8 cellular contexts compared by ENCODE assay signal in the genomic region with DNA sequence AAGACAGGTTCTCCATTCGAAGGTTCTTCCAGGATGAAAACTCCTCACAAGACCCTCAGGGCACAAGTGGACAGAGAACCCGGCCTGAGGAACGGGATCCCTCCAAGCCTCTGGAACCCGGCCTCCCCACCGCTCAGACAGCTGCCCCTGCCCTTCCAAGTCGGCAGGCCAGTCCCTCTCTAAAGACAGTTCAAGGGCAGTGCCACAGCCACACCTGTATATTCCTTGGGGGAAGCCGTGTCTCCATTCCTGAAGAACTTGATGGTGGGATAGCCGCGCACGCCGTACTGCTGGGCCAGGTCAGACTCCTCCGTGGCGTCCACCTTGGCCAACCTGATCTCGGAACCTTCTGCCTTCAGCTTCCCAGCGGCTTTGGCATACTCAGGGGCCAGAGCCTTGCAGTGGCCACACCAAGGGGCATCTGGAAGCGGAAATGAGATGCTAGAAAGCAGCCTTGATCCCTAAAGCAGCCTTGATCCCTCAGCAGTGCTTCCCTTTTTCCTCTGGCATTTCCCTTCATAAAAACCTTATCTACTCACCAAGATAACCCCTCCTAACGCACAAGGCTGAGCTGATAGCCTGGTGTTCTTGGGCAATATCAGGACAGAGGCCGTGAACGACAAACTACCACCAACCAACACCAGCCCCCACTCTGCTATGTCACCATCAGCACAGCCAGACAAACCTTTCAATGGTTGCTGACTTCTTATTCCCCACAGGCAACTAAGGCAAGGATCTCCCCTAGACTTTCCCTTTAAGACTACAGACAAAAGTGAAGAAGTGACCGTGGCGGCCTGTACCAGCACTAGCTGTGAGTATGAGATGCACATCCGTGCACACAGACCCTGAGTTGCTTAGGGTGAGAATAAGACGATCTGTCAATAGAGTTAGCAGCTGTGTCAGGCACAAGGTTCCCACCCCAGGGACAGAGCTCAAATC. TPM values are rescaled to one million over a fixed set of nuclear protein-coding genes. Genes with fewer than 3 reads are reported as not detected.
DNase-seq lines count a peak whose midpoint lies in the region; ATAC-seq, FAIRE-seq and TF ChIP-seq lines count a peak whose summit lies in the region.

No MANE protein-coding gene starts in this region.

- CTCF ChIA-PET in GM12878 (lab: Yijun Ruan, JAX) = interaction anchor here (0.7 to 1.4 kb wide), 3 partner anchors 10 to 124 kb away, joined by 3 to 5 read pairs (median 4); partner anchors contain the start of gene MCRIP1

- peak; percentile 86 for FAIRE-seq in GM12878 (lab: Jason Lieb, UNC)

- peak overlapping the region in 1 of 2 experiments; percentile 93 for H3K14ac ChIP-seq in mesenchymal stem cell (ENCODE audit: low read length in 2 of 2)

- intact Hi-C loops in GM12878 (cut with micrococcal nuclease; ENCODE audit: unreplicated experiment) = no loop called here

- no peak for TF ChIP-seq RAD21 in GM12878 (IDR thresholded peaks at IDR 0.05; ENCODE audit: insufficient read depth, low read depth, low read length)

- H3K79me2 ChIP-seq in GM12878 (ENCODE audit: control insufficient read depth, insufficient read depth, low read length) = peaks cover 69% of the 10 kb centered on the region

- peaks cover 23% of the 10 kb centered on the region for H3K4me1 ChIP-seq in GM12878 (ENCODE audit: control insufficient read depth, insufficient read depth, low read length)
- peaks cover 35% of the 10 kb centered on the region for H3K4me1 ChIP-seq in mesenchymal stem cell (ENCODE audit: control insufficient read depth, insufficient read depth, low read depth, low read length)

- H4K8ac ChIP-seq in mesenchymal stem cell (ENCODE audit: low read length) = no peak overlapping the region

- peak overlapping the region; percentile 39 for H2AK5ac ChIP-seq in mesenchymal stem cell (ENCODE audit: low read length, severe bottlenecking)

- no peaks in the 10 kb centered on the region for H3K9me3 Mint-ChIP-seq in stimulated activated naive CD8-positive, alpha-beta T cell treated with anti-CD3 and anti-CD28 coated beads, Interleukin-15, Interleukin-2, amounts not matched to agents 100 ng/mL and 50 ng/mL, for 24 hours

- POLR2A ChIA-PET in GM12878 (lab: Charles Lee) = interaction anchor here (0.5 to 1.9 kb wide), 3 partner anchors 10 to 131 kb away, joined by 3 to 15 read pairs (median 10); partner anchors contain the start of gene MCRIP1

- H3K27me3 Mint-ChIP-seq in stimulated activated naive CD8-positive, alpha-beta T cell treated with anti-CD3 and anti-CD28 coated beads, Interleukin-15, Interleukin-2, amounts not matched to agents 100 ng/mL and 50 ng/mL, for 24 hours = peaks cover 3% of the 10 kb centered on the region

- in situ Hi-C loops in GM12878 (cut with MboI) = no loop called here

- no peak for TF ChIP-seq CTCF in GM12878 (IDR thresholded peaks at IDR 0.05 in 2 of 3, conservative IDR thresholded peaks at IDR 0.05 in 1 of 3; ENCODE audit: control insufficient read depth in 2 of 3, extremely low read depth in 1 of 3, insufficient read depth in 1 of 3, low read depth in 3 of 3, low read length in 3 of 3)

- H3K36me3 ChIP-seq in GM12878 (ENCODE audit: control insufficient read depth in 2 of 2, insufficient read depth in 2 of 2, low read length in 1 of 2) (peaks cover 11 to 35% of the 10 kb centered on the region in 2 experiments), mesenchymal stem cell (ENCODE audit: control insufficient read depth in 1 of 2, insufficient read depth in 2 of 2, low read depth in 1 of 2, low read length in 2 of 2) (peaks cover 50 to 59% of the 10 kb centered on the region in 2 experiments)

- H2BK5ac ChIP-seq in mesenchymal stem cell (ENCODE audit: low read depth, low read length, poor library complexity, severe bottlenecking) = peak overlapping the region; percentile 58

- H3K4me3 Mint-ChIP-seq in stimulated activated naive CD8-positive, alpha-beta T cell treated with anti-CD3 and anti-CD28 coated beads, Interleukin-15, Interleukin-2, amounts not matched to agents 100 ng/mL and 50 ng/mL, for 24 hours = peak overlapping the region; percentile 97

- BruUV-seq in GM12878 (replicated peaks; lab: Mats Ljungman, UMichigan) = TSS peak; percentile 74

- WGBS in GM12878 (ENCODE audit: insufficient coverage, insufficient replicate concordance, low lambda C conversion rate, missing lambda C conversion rate) = 61% methylated on average over 23 of the region's 23 CpGs
- 66% methylated on average over 23 of the region's 23 CpGs for WGBS in mesenchymal stem cell

- peak overlapping the region; percentile 40 to 79 for H3K18ac ChIP-seq in mesenchymal stem cell (ENCODE audit: low read depth in 1 of 2, low read length in 2 of 2)

- H4K91ac ChIP-seq in mesenchymal stem cell (ENCODE audit: low read length) = peak overlapping the region; percentile 88

- H3K9ac ChIP-seq in GM12878 (ENCODE audit: control insufficient read depth, insufficient read depth, low read length) (peak overlapping the region; percentile 99), mesenchymal stem cell (ENCODE audit: low read length) (peak overlapping the region; percentile 93)

- H2BK120ac ChIP-seq in mesenchymal stem cell (ENCODE audit: low read depth, low read length) = peak overlapping the region; percentile 95

- H2AFZ ChIP-seq in GM12878 (ENCODE audit: control insufficient read depth, low read depth, low read length) = no peak overlapping the region
- no peak overlapping the region for H2AFZ ChIP-seq in mesenchymal stem cell (ENCODE audit: low read depth, low read length)

- H4K20me1 ChIP-seq in GM12878 (ENCODE audit: control insufficient read depth, insufficient read depth) = peaks cover 3% of the 10 kb centered on the region; the same call in 1 of the 2 replicates

- H2BK15ac ChIP-seq in mesenchymal stem cell (ENCODE audit: low read depth, poor library complexity, severe bottlenecking) = no peak overlapping the region

- H3K4me1 Mint-ChIP-seq in stimulated activated naive CD8-positive, alpha-beta T cell treated with anti-CD3 and anti-CD28 coated beads, Interleukin-15, Interleukin-2, amounts not matched to agents 100 ng/mL and 50 ng/mL, for 24 hours (ENCODE audit: low read depth) = peaks cover 56% of the 10 kb centered on the region

- H3K27ac ChIP-seq in GM12878 (ENCODE audit: control insufficient read depth, insufficient read depth) (peak overlapping the region; percentile 87), mesenchymal stem cell (ENCODE audit: low read length, poor library complexity, severe bottlenecking) (peak overlapping the region; percentile 68)

- SMC1A ChIA-PET in GM12878 (lab: Charles Lee; ENCODE audit: uncharacterized antibody, unreplicated experiment) = interaction anchor here (0.8 to 1.5 kb wide), 3 partner anchors 26 to 179 kb away, joined by 3 to 6 read pairs (median 3); partner anchors contain the start of gene MCRIP1

- no peak for ATAC-seq in stimulated activated naive CD8-positive, alpha-beta T cell treated with anti-CD3 and anti-CD28 coated beads, Interleukin-15, Interleukin-2, amounts not matched to agents 100 U/mL and 50 U/mL, for 24 hours
- ATAC-seq in GM12878 = no peak
- no peak for ATAC-seq in esophagus mucosa

- H3K4me3 ChIP-seq in GM12878 = peak overlapping the region; percentile 100
- H3K4me3 ChIP-seq in mesenchymal stem cell (ENCODE audit: insufficient read depth in 1 of 2, low read depth in 1 of 2, low read length in 2 of 2) = peak overlapping the region; percentile 77 to 93

- RAD21 ChIA-PET in GM12878 (lab: Charles Lee; ENCODE audit: unreplicated experiment) = no interaction called here

- TF ChIP-seq POLR2A in GM12878 (IDR thresholded peaks at IDR 0.05; ENCODE audit: low read depth, low read length) = peak; percentile 30

- H3K9me3 ChIP-seq in GM12878 (replicated peaks; ENCODE audit: control insufficient read depth, insufficient read depth, low read length) (no peaks in the 10 kb centered on the region), mesenchymal stem cell (ENCODE audit: control insufficient read depth, low read length) (no peaks in the 10 kb centered on the region)

- peak overlapping the region; percentile 85 to 90 for H3K4ac ChIP-seq in mesenchymal stem cell (ENCODE audit: low read depth in 1 of 2, low read length in 2 of 2)

- H3K79me1 ChIP-seq in mesenchymal stem cell (replicated peaks; ENCODE audit: low read length, poor library complexity, severe bottlenecking) = peaks cover 5% of the 10 kb centered on the region

- H2BK12ac ChIP-seq in mesenchymal stem cell (ENCODE audit: low read length in 2 of 2) = peak overlapping the region in 1 of 2 experiments; percentile 58

- TF ChIP-seq EP300 in GM12878 (IDR thresholded peaks at IDR 0.05; ENCODE audit: borderline replicate concordance in 1 of 2, control insufficient read depth in 1 of 2, low read depth in 2 of 2, low read length in 2 of 2) = no peak

- peak overlapping the region; percentile 24 to 40 for H3K23ac ChIP-seq in mesenchymal stem cell (ENCODE audit: low read length in 2 of 2)

- H3K27ac Mint-ChIP-seq in stimulated activated naive CD8-positive, alpha-beta T cell treated with anti-CD3 and anti-CD28 coated beads, Interleukin-15, Interleukin-2, amounts not matched to agents 100 ng/mL and 50 ng/mL, for 24 hours = peak overlapping the region; percentile 95

- no peak for DNase-seq in stimulated activated naive CD8-positive, alpha-beta T cell treated with anti-CD3 and anti-CD28 coated beads, Interleukin-15, Interleukin-2, amounts not matched to agents 100 U/mL and 50 U/mL, for 24 hours
- DNase-seq in GM12878 (ENCODE audit: low read depth, low spot score) (no peak), mesenchymal stem cell (peak; percentile 40), H4 (ENCODE audit: low spot score) (no peak), NCI-H345 (lab: John Stamatoyannopoulos, UW) (no peak), kidney glomerular epithelial cell (lab: John Stamatoyannopoulos, UW) (no peak)

- H3K4me2 ChIP-seq in GM12878 (ENCODE audit: control insufficient read depth, insufficient read depth) = peak overlapping the region; percentile 91
- H3K4me2 ChIP-seq in mesenchymal stem cell (ENCODE audit: low read length, poor library complexity, severe bottlenecking) = peak overlapping the region; percentile 85

- H3K36me3 Mint-ChIP-seq in stimulated activated naive CD8-positive, alpha-beta T cell treated with anti-CD3 and anti-CD28 coated beads, Interleukin-15, Interleukin-2, amounts not matched to agents 100 ng/mL and 50 ng/mL, for 24 hours (ENCODE audit: low read depth) = peaks cover 59% of the 10 kb centered on the region

- H3K27me3 ChIP-seq in GM12878 (replicated peaks in 1 of 2; ENCODE audit: control insufficient read depth in 2 of 2, insufficient read depth in 2 of 2, low read length in 1 of 2) (no peaks in the 10 kb centered on the region), mesenchymal stem cell (ENCODE audit: control insufficient read depth in 1 of 2, insufficient read depth in 1 of 2, low read length in 2 of 2) (no peaks in the 10 kb centered on the region)

RNA-seq across cellular contexts. Expression of gene P4HB, which starts 1.1 kb away (rescaled TPM):
- 377 and 380 TPM in 2 replicates for total RNA-seq in GM12878 (2013; cell fraction: nucleolus; rRNA removed)
- total RNA-seq in GM12878 (2014; rRNA removed) (378 and 467 TPM in 2 replicates), GM12878 (2014; rRNA removed; fragmentation: Illumina TruSeq; extraction: Trizol) (247 and 285 TPM in 2 replicates), GM12878 (2021) (378 and 437 TPM in 2 replicates), esophagus mucosa (812 TPM)
- 409 TPM for polyA plus RNA-seq in GM12878 (2011; ENCODE audit: low read depth)
- polyA plus RNA-seq in GM12878 (2011; rRNA removed) (44.1 and 49.9 TPM in 2 replicates), GM12878 (2014; fragmentation: Illumina TruSeq; extraction: Trizol) (458 and 725 TPM in 2 replicates), GM12878 (2014; fragmentation: Nextera tagmentation; extraction: Ambion mirVana) (10 to 100 TPM in 1 of 2 experiments, 1 to 10 TPM in 1; 4.7 to 18.3 TPM), GM12878 (2014; rRNA removed) (128 and 182 TPM in 2 replicates), GM12878 (2016; fragmentation: Nextera tagmentation; extraction: Ambion mirVana) (100 to 1,000 TPM; 543 to 549 TPM)
- 37.3 and 56.7 TPM in 2 replicates for polyA plus RNA-seq in GM12878 (2011; cell fraction: cytosol; rRNA removed)
- polyA plus RNA-seq in GM12878 (2011; cell fraction: nucleus; rRNA removed) = 82.9 and 101 TPM in 2 replicates
- polyA plus RNA-seq in GM12878 (2012) = 697 and 937 TPM in 2 replicates
- polyA minus RNA-seq in GM12878 (2011; rRNA and poly(A)+ RNA removed) = 38.8 and 46.2 TPM in 2 replicates
- polyA minus RNA-seq in GM12878 (2011; cell fraction: cytosol; rRNA and poly(A)+ RNA removed) = 65.3 and 66.3 TPM in 2 replicates
- polyA minus RNA-seq in GM12878 (2011; cell fraction: nucleus; rRNA and poly(A)+ RNA removed) = 59.7 and 74.5 TPM in 2 replicates
- polyA plus RNA-seq in mesenchymal stem cell (2013, experiment 1 of 2) = 1,896 TPM
- 1,944 TPM for polyA plus RNA-seq in mesenchymal stem cell (2013, experiment 2 of 2)
- total RNA-seq in H4 (2014; rRNA removed; shearing (Covaris generic)) = 921 and 1,439 TPM in 2 replicates

RNA-seq across cellular contexts. Expression of gene ARHGDIA, which starts 11.9 kb away (rescaled TPM):
- 115 and 120 TPM in 2 replicates for total RNA-seq in GM12878 (2013; cell fraction: nucleolus; rRNA removed)
- 139 and 180 TPM in 2 replicates for total RNA-seq in GM12878 (2014; rRNA removed)
- total RNA-seq in GM12878 (2014; rRNA removed; fragmentation: Illumina TruSeq; extraction: Trizol) = 124 and 125 TPM in 2 replicates
- 538 and 552 TPM in 2 replicates for total RNA-seq in GM12878 (2021)
- polyA plus RNA-seq in GM12878 (2011; ENCODE audit: low read depth) = 219 TPM
- 18.6 and 39.5 TPM in 2 replicates for polyA plus RNA-seq in GM12878 (2011; rRNA removed)
- polyA plus RNA-seq in GM12878 (2011; cell fraction: cytosol; rRNA removed) = 75.8 and 96.8 TPM in 2 replicates
- 178 and 263 TPM in 2 replicates for polyA plus RNA-seq in GM12878 (2011; cell fraction: nucleus; rRNA removed)
- polyA plus RNA-seq in GM12878 (2012) = 247 and 301 TPM in 2 replicates
- polyA plus RNA-seq in GM12878 (2014; fragmentation: Illumina TruSeq; extraction: Trizol) = 24.3 and 159 TPM in 2 replicates
- 10 to 100 TPM; 17.9 to 47.8 TPM for polyA plus RNA-seq in GM12878 (2014; fragmentation: Nextera tagmentation; extraction: Ambion mirVana)
- polyA plus RNA-seq in GM12878 (2014; rRNA removed) = 184 and 246 TPM in 2 replicates
- polyA plus RNA-seq in GM12878 (2016; fragmentation: Nextera tagmentation; extraction: Ambion mirVana) = 100 to 1,000 TPM; 336 to 349 TPM
- 18.3 and 38.9 TPM in 2 replicates for polyA minus RNA-seq in GM12878 (2011; rRNA and poly(A)+ RNA removed)
- polyA minus RNA-seq in GM12878 (2011; cell fraction: cytosol; rRNA and poly(A)+ RNA removed) = 59.9 and 91.7 TPM in 2 replicates
- 72.5 and 108 TPM in 2 replicates for polyA minus RNA-seq in GM12878 (2011; cell fraction: nucleus; rRNA and poly(A)+ RNA removed)
- 494 TPM for polyA plus RNA-seq in mesenchymal stem cell (2013, experiment 1 of 2)
- polyA plus RNA-seq in mesenchymal stem cell (2013, experiment 2 of 2) = 496 TPM
- 78.2 and 78.9 TPM in 2 replicates for total RNA-seq in H4 (2014; rRNA removed; shearing (Covaris generic))
- total RNA-seq in esophagus mucosa = 300 TPM

RNA-seq across cellular contexts. Expression of gene PPP1R27, which starts 24.4 kb away (rescaled TPM):
- not detected in 2 replicates for total RNA-seq in GM12878 (2013; cell fraction: nucleolus; rRNA removed)
- 0.17 and 2.0 TPM in 2 replicates for total RNA-seq in GM12878 (2014; rRNA removed)
- total RNA-seq in GM12878 (2014; rRNA removed; fragmentation: Illumina TruSeq; extraction: Trizol) = 0.14 and 0.31 TPM in 2 replicates
- 0.49 and 0.53 TPM in 2 replicates for total RNA-seq in GM12878 (2021)
- not detected for polyA plus RNA-seq in GM12878 (2011; ENCODE audit: low read depth)
- not detected in 2 replicates for polyA plus RNA-seq in GM12878 (2011; rRNA removed)
- polyA plus RNA-seq in GM12878 (2011; cell fraction: cytosol; rRNA removed) = 0.12 TPM in 1 of 2 replicates, not detected in the other
- polyA plus RNA-seq in GM12878 (2011; cell fraction: nucleus; rRNA removed) = not detected in 2 replicates
- 1.2 and 1.7 TPM in 2 replicates for polyA plus RNA-seq in GM12878 (2012)
- 0.28 TPM in 1 of 2 replicates, not detected in the other for polyA plus RNA-seq in GM12878 (2014; fragmentation: Illumina TruSeq; extraction: Trizol)
- polyA plus RNA-seq in GM12878 (2014; fragmentation: Nextera tagmentation; extraction: Ambion mirVana) = not detected
- polyA plus RNA-seq in GM12878 (2014; rRNA removed) = 0.59 and 0.61 TPM in 2 replicates
- 1 to 10 TPM in 1 of 2 experiments, under 1 TPM in 1; 0.70 to 1.6 TPM for polyA plus RNA-seq in GM12878 (2016; fragmentation: Nextera tagmentation; extraction: Ambion mirVana)
- not detected in 2 replicates for polyA minus RNA-seq in GM12878 (2011; rRNA and poly(A)+ RNA removed)
- polyA minus RNA-seq in GM12878 (2011; cell fraction: cytosol; rRNA and poly(A)+ RNA removed) = not detected in 2 replicates
- not detected in 2 replicates for polyA minus RNA-seq in GM12878 (2011; cell fraction: nucleus; rRNA and poly(A)+ RNA removed)
- polyA plus RNA-seq in mesenchymal stem cell (2013, experiment 1 of 2) = 0.11 TPM
- 0.12 TPM for polyA plus RNA-seq in mesenchymal stem cell (2013, experiment 2 of 2)
- total RNA-seq in H4 (2014; rRNA removed; shearing (Covaris generic)) = not detected in 2 replicates
- total RNA-seq in esophagus mucosa = 0.24 TPM

RNA-seq across cellular contexts. Expression of gene MCRIP1, which starts 26.1 kb away (rescaled TPM):
- 11.0 and 15.2 TPM in 2 replicates for total RNA-seq in GM12878 (2013; cell fraction: nucleolus; rRNA removed)
- total RNA-seq in GM12878 (2014; rRNA removed) (33.8 and 39.7 TPM in 2 replicates), GM12878 (2014; rRNA removed; fragmentation: Illumina TruSeq; extraction: Trizol) (12.1 and 15.6 TPM in 2 replicates), GM12878 (2021) (39.9 and 40.3 TPM in 2 replicates), esophagus mucosa (18.7 TPM)
- 7.6 TPM for polyA plus RNA-seq in GM12878 (2011; ENCODE audit: low read depth)
- polyA plus RNA-seq in GM12878 (2011; rRNA removed) (11.6 and 21.9 TPM in 2 replicates), GM12878 (2014; fragmentation: Illumina TruSeq; extraction: Trizol) (0.81 and 5.7 TPM in 2 replicates), GM12878 (2014; fragmentation: Nextera tagmentation; extraction: Ambion mirVana) (1 to 10 TPM in 1 of 2 experiments, under 1 TPM in 1; 0.31 to 3.8 TPM), GM12878 (2014; rRNA removed) (41.8 and 42.7 TPM in 2 replicates), GM12878 (2016; fragmentation: Nextera tagmentation; extraction: Ambion mirVana) (10 to 100 TPM; 44.1 to 54.4 TPM)
- 43.2 and 72.1 TPM in 2 replicates for polyA plus RNA-seq in GM12878 (2011; cell fraction: cytosol; rRNA removed)
- 49.4 and 61.7 TPM in 2 replicates for polyA plus RNA-seq in GM12878 (2011; cell fraction: nucleus; rRNA removed)
- 28.3 and 30.2 TPM in 2 replicates for polyA plus RNA-seq in GM12878 (2012)
- polyA minus RNA-seq in GM12878 (2011; rRNA and poly(A)+ RNA removed) = 4.6 and 14.3 TPM in 2 replicates
- polyA minus RNA-seq in GM12878 (2011; cell fraction: cytosol; rRNA and poly(A)+ RNA removed) = 13.2 and 14.6 TPM in 2 replicates
- 4.5 and 6.7 TPM in 2 replicates for polyA minus RNA-seq in GM12878 (2011; cell fraction: nucleus; rRNA and poly(A)+ RNA removed)
- polyA plus RNA-seq in mesenchymal stem cell (2013, experiment 1 of 2) = 134 TPM
- polyA plus RNA-seq in mesenchymal stem cell (2013, experiment 2 of 2) = 132 TPM
- 13.7 and 14.9 TPM in 2 replicates for total RNA-seq in H4 (2014; rRNA removed; shearing (Covaris generic))

RNA-seq across cellular contexts. Expression of gene ALYREF, which starts 32.1 kb away (rescaled TPM):
- total RNA-seq in GM12878 (2013; cell fraction: nucleolus; rRNA removed) = 21.8 and 38.6 TPM in 2 replicates
- 253 and 263 TPM in 2 replicates for total RNA-seq in GM12878 (2014; rRNA removed)
- total RNA-seq in GM12878 (2014; rRNA removed; fragmentation: Illumina TruSeq; extraction: Trizol) = 140 and 158 TPM in 2 replicates
- 238 and 240 TPM in 2 replicates for total RNA-seq in GM12878 (2021)
- polyA plus RNA-seq in GM12878 (2011; ENCODE audit: low read depth) = 58.1 TPM
- polyA plus RNA-seq in GM12878 (2011; rRNA removed) = 61.5 and 103 TPM in 2 replicates
- 120 and 169 TPM in 2 replicates for polyA plus RNA-seq in GM12878 (2011; cell fraction: cytosol; rRNA removed)
- polyA plus RNA-seq in GM12878 (2011; cell fraction: nucleus; rRNA removed) = 85.8 and 146 TPM in 2 replicates
- polyA plus RNA-seq in GM12878 (2012) = 79.2 and 87.4 TPM in 2 replicates
- polyA plus RNA-seq in GM12878 (2014; fragmentation: Illumina TruSeq; extraction: Trizol) = 29.4 and 105 TPM in 2 replicates
- polyA plus RNA-seq in GM12878 (2014; fragmentation: Nextera tagmentation; extraction: Ambion mirVana) = 10 to 100 TPM in 1 of 2 experiments, 1 to 10 TPM in 1; 2.4 to 11.4 TPM
- 208 and 229 TPM in 2 replicates for polyA plus RNA-seq in GM12878 (2014; rRNA removed)
- 10 to 100 TPM in 1 of 2 experiments, 1 to 10 TPM in 1; 9.8 to 17.7 TPM for polyA plus RNA-seq in GM12878 (2016; fragmentation: Nextera tagmentation; extraction: Ambion mirVana)
- 100 and 120 TPM in 2 replicates for polyA minus RNA-seq in GM12878 (2011; rRNA and poly(A)+ RNA removed)
- polyA minus RNA-seq in GM12878 (2011; cell fraction: cytosol; rRNA and poly(A)+ RNA removed) = 57.5 and 67.0 TPM in 2 replicates
- 28.9 and 51.9 TPM in 2 replicates for polyA minus RNA-seq in GM12878 (2011; cell fraction: nucleus; rRNA and poly(A)+ RNA removed)
- 44.0 TPM for polyA plus RNA-seq in mesenchymal stem cell (2013, experiment 1 of 2)
- polyA plus RNA-seq in mesenchymal stem cell (2013, experiment 2 of 2) = 42.6 TPM
- 149 and 166 TPM in 2 replicates for total RNA-seq in H4 (2014; rRNA removed; shearing (Covaris generic))
- 68.9 TPM for total RNA-seq in esophagus mucosa
